Comparison of ENCODE assay signal across 31 cellular contexts in genomic region chr5:174444791-174445190, GRCh38.
"Had no signal": no experiment of that assay in that cellular context is flagged by ENCODE, and none has a peak within 500 bp of the region (broad histone marks: within the 10 kb centered on the region; RNA-seq: fewer than 3 reads in every experiment).

No MANE protein-coding gene starts in this region.

- H3K4me1 Mint-ChIP-seq: activated B cell treated with CpG ODN at 0.5 μM for 24 hours; activated T-helper 17 cell treated with anti-CD3 and anti-CD28 coated beads, Interleukin-2, amount 50 U/mL, for 72 hours; T-helper 17 cell had no signal

- H3K27me3 ChIP-seq: colonic mucosa had no signal

- H3K4me1 ChIP-seq: body of pancreas, colonic mucosa, esophagus squamous epithelium, gastroesophageal sphincter had no signal

- H3K27ac Mint-ChIP-seq: activated B cell treated with CpG ODN at 0.5 μM for 24 hours; activated CD8-positive, alpha-beta T cell treated with anti-CD3 and anti-CD28 coated beads for 36 hours; activated naive CD8-positive, alpha-beta T cell; activated T-helper 17 cell treated with anti-CD3 and anti-CD28 coated beads, Interleukin-2, amount 50 U/mL, for 72 hours; T-helper 17 cell; T-helper 2 cell treated with Interferon-gamma antibody and Interleukin-4, amounts not matched to agents 5 μg/mL and 100 μg/mL, for 36 hours had no signal

- H3K9me3 ChIP-seq: body of pancreas, colonic mucosa, esophagus squamous epithelium had no signal

- H3K36me3 ChIP-seq: colonic mucosa, esophagus squamous epithelium, gastroesophageal sphincter, WERI-Rb-1 had no signal

- FAIRE-seq: endometrium, endothelial cell of umbilical vein had no signal

- H3K36me3 Mint-ChIP-seq: activated naive CD8-positive, alpha-beta T cell had no signal

- H3K4me3 ChIP-seq: body of pancreas, colonic mucosa, esophagus squamous epithelium, gastroesophageal sphincter had no signal

- H3K4me3 Mint-ChIP-seq: activated B cell treated with CpG ODN at 0.5 μM for 24 hours; activated CD8-positive, alpha-beta T cell treated with anti-CD3 and anti-CD28 coated beads for 36 hours; activated naive CD8-positive, alpha-beta T cell; activated T-cell treated with anti-CD3 and anti-CD28 coated beads, Interleukin-2, amount 50 U/mL, for 4 hours; activated T-helper 17 cell treated with anti-CD3 and anti-CD28 coated beads, Interleukin-2, amount 50 U/mL, for 72 hours; T-helper 17 cell; T-helper 2 cell treated with Interferon-gamma antibody and Interleukin-4, amounts not matched to agents 5 μg/mL and 100 μg/mL, for 36 hours had no signal

- H3K27ac ChIP-seq: body of pancreas, colonic mucosa, epithelial cell of prostate, esophagus squamous epithelium, gastroesophageal sphincter, WERI-Rb-1 had no signal

- DNase-seq: activated B cell treated with CpG ODN at 0.5 μM for 24 hours; activated CD4-positive, alpha-beta T cell treated with anti-CD3 and anti-CD28 coated beads for 48 hours; activated CD4-positive, alpha-beta T cell treated with anti-CD3 and anti-CD28 coated beads, Interleukin-2, amount 50 U/mL, for 1 hour; activated CD4-positive, alpha-beta T cell treated with anti-CD3 and anti-CD28 coated beads, Interleukin-2, amount 50 U/mL, for 48 hours; activated CD8-positive, alpha-beta memory T cell treated with anti-CD3 and anti-CD28 coated beads for 24 hours; activated CD8-positive, alpha-beta T cell treated with anti-CD3 and anti-CD28 coated beads for 36 hours; activated effector memory CD4-positive, alpha-beta T cell treated with Interleukin-2 at 50 U/mL for 16 hours; activated gamma-delta T cell treated with Interleukin-2 at 50 U/mL for 16 hours; activated naive CD4-positive, alpha-beta T cell treated with anti-CD3 and anti-CD28 coated beads, Interleukin-2, amount 50 U/mL, for 16 hours; activated naive CD4-positive, alpha-beta T cell treated with Interleukin-2 at 50 U/mL for 16 hours; activated T-cell treated with anti-CD3 and anti-CD28 coated beads, Interleukin-2, amount 50 U/mL, for 4 hours; amygdala; aorta; body of pancreas; central memory CD4-positive, alpha-beta T cell; cerebellar nuclear complex; colonic mucosa; effector CD8-positive, alpha-beta T cell; esophagus squamous epithelium; foreskin melanocyte; T-helper 1 cell; T-helper 17 cell; T1000; WERI-Rb-1 had no signal

- H3K9me3 Mint-ChIP-seq: T-helper 2 cell treated with Interferon-gamma antibody and Interleukin-4, amounts not matched to agents 5 μg/mL and 100 μg/mL, for 36 hours had no signal

- H3K27me3 Mint-ChIP-seq: activated CD8-positive, alpha-beta T cell treated with anti-CD3 and anti-CD28 coated beads for 36 hours; activated T-helper 17 cell treated with anti-CD3 and anti-CD28 coated beads, Interleukin-2, amount 50 U/mL, for 72 hours; T-helper 17 cell had no signal
